Comparison of ENCODE assay signal across 5 cellular contexts in genomic region chr5:110572709-110573108, GRCh38.
"Had no signal": no experiment of that assay in that cellular context is flagged by ENCODE, and none has a peak within 500 bp of the region (broad histone marks: within the 10 kb centered on the region; RNA-seq: fewer than 3 reads in every experiment).

No MANE protein-coding gene starts in this region.

- H3K4me3 ChIP-seq: GM23338, K562 had no signal

- H3K4me2 ChIP-seq: GM23338 had no signal

- DNase-seq: H9, HCEC 1CT, IMR-90 had no signal

- H2AFZ ChIP-seq: GM23338 had no signal
